In genomic region chr11:44548032-44548695, GRCh38 we compare ENCODE assay signal across 33 cellular contexts.
"Had no signal": no experiment of that assay in that cellular context is flagged by ENCODE, and none has a peak within 500 bp of the region (broad histone marks: within the 10 kb centered on the region; RNA-seq: fewer than 3 reads in every experiment).

No MANE protein-coding gene starts in this region.

- ATAC-seq: activated CD8-positive, alpha-beta T cell treated with anti-CD3 and anti-CD28 coated beads for 36 hours; activated naive CD8-positive, alpha-beta T cell treated with anti-CD3 and anti-CD28 coated beads, Interleukin-2, amount 50 U/mL, for 24 hours; body of pancreas; effector memory CD8-positive, alpha-beta T cell; gastroesophageal sphincter; heart right ventricle; T-cell; WTC11 had no signal

- H3K4me3 Mint-ChIP-seq: activated CD4-positive, alpha-beta T cell treated with anti-CD3 and anti-CD28 coated beads, Interleukin-2, amount 10 ng/mL, durations not matched to agents 7 days and 5 days; activated CD8-positive, alpha-beta T cell treated with anti-CD3 and anti-CD28 coated beads for 36 hours; activated naive CD4-positive, alpha-beta T cell treated with anti-CD3 and anti-CD28 coated beads, Interleukin-2, amount 50 U/mL, for 24 hours; activated naive CD8-positive, alpha-beta T cell treated with anti-CD3 and anti-CD28 coated beads for 36 hours; activated naive CD8-positive, alpha-beta T cell treated with anti-CD3 and anti-CD28 coated beads, Interleukin-2, amount 50 U/mL, for 24 hours; activated T-helper 1 cell treated with anti-CD3 and anti-CD28 coated beads, Interleukin-12 subunit alpha, Interleukin-12 subunit beta, Interleukin-2, Interleukin-4 antibody, amounts not matched to agents 30 ng/mL and 10 ng/mL and 1 ng/mL, durations not matched to agents 14 hours and 24 hours and 36 hours; effector memory CD8-positive, alpha-beta T cell; T-cell; T-helper 1 cell treated with Interleukin-12 subunit alpha and Interleukin-12 subunit beta and Interleukin-4 antibody, amounts not matched to agents 30 μg/mL and 1 μg/mL, for 36 hours; T-helper 2 cell treated with Interferon-gamma antibody and Interleukin-4, amounts not matched to agents 5 μg/mL and 100 μg/mL, for 36 hours; WTC11 had no signal

- H3K27me3 Mint-ChIP-seq: activated CD8-positive, alpha-beta T cell treated with anti-CD3 and anti-CD28 coated beads for 36 hours; activated naive CD4-positive, alpha-beta T cell treated with anti-CD3 and anti-CD28 coated beads, Interleukin-2, amount 50 U/mL, for 24 hours; activated naive CD8-positive, alpha-beta T cell treated with anti-CD3 and anti-CD28 coated beads for 36 hours; activated naive CD8-positive, alpha-beta T cell treated with anti-CD3 and anti-CD28 coated beads, Interleukin-2, amount 50 U/mL, for 24 hours; effector memory CD8-positive, alpha-beta T cell; T-cell had no signal

- H3K9me3 Mint-ChIP-seq: activated CD4-positive, alpha-beta T cell treated with anti-CD3 and anti-CD28 coated beads, Interleukin-2, amount 10 ng/mL, durations not matched to agents 7 days and 5 days; activated naive CD4-positive, alpha-beta T cell treated with anti-CD3 and anti-CD28 coated beads, Interleukin-2, amount 50 U/mL, for 24 hours; activated naive CD8-positive, alpha-beta T cell treated with anti-CD3 and anti-CD28 coated beads for 36 hours; activated naive CD8-positive, alpha-beta T cell treated with anti-CD3 and anti-CD28 coated beads, Interleukin-2, amount 50 U/mL, for 24 hours; activated T-helper 1 cell treated with anti-CD3 and anti-CD28 coated beads, Interleukin-12 subunit alpha, Interleukin-12 subunit beta, Interleukin-2, Interleukin-4 antibody, amounts not matched to agents 30 ng/mL and 10 ng/mL and 1 ng/mL, durations not matched to agents 14 hours and 24 hours and 36 hours; effector memory CD8-positive, alpha-beta T cell; T-helper 1 cell treated with Interleukin-12 subunit alpha and Interleukin-12 subunit beta and Interleukin-4 antibody, amounts not matched to agents 30 μg/mL and 1 μg/mL, for 36 hours; T-helper 2 cell treated with Interferon-gamma antibody and Interleukin-4, amounts not matched to agents 5 μg/mL and 100 μg/mL, for 36 hours had no signal

- DNase-seq: activated CD4-positive, alpha-beta T cell treated with anti-CD3 and anti-CD28 coated beads for 1 hour; activated CD4-positive, alpha-beta T cell treated with anti-CD3 and anti-CD28 coated beads for 4 hours; activated CD4-positive, alpha-beta T cell treated with anti-CD3 and anti-CD28 coated beads, Interleukin-2, amount 10 ng/mL, durations not matched to agents 7 days and 5 days; activated CD4-positive, alpha-beta T cell treated with anti-CD3 and anti-CD28 coated beads, Interleukin-2, amount 50 U/mL, for 4 hours; activated CD8-positive, alpha-beta memory T cell treated with anti-CD3 and anti-CD28 coated beads for 24 hours; activated CD8-positive, alpha-beta memory T cell treated with anti-CD3 and anti-CD28 coated beads, Interleukin-2, amount 50 U/mL, for 4 hours; activated CD8-positive, alpha-beta T cell treated with anti-CD3 and anti-CD28 coated beads for 36 hours; activated gamma-delta T cell; activated naive CD4-positive, alpha-beta T cell; activated naive CD8-positive, alpha-beta T cell treated with anti-CD3 and anti-CD28 coated beads for 36 hours; activated naive CD8-positive, alpha-beta T cell treated with anti-CD3 and anti-CD28 coated beads, Interleukin-2, amount 50 U/mL, for 24 hours; activated T-cell treated with anti-CD3 and anti-CD28 coated beads, Interleukin-2, amount 50 U/mL, for 1 hour; activated T-cell treated with anti-CD3 and anti-CD28 coated beads, Interleukin-2, amount 50 U/mL, for 48 hours; adrenal gland; amygdala; aorta; body of pancreas; caudate nucleus; cortex of kidney; dermis blood vessel endothelial cell; effector CD4-positive, alpha-beta T cell; effector memory CD8-positive, alpha-beta T cell; esophagus squamous epithelium; foreskin melanocyte; heart right ventricle; SW 1271; T-cell had no signal

- H3K27ac Mint-ChIP-seq: activated CD4-positive, alpha-beta T cell treated with anti-CD3 and anti-CD28 coated beads, Interleukin-2, amount 10 ng/mL, durations not matched to agents 7 days and 5 days; activated CD8-positive, alpha-beta T cell treated with anti-CD3 and anti-CD28 coated beads for 36 hours; activated naive CD4-positive, alpha-beta T cell treated with anti-CD3 and anti-CD28 coated beads, Interleukin-2, amount 50 U/mL, for 24 hours; activated naive CD8-positive, alpha-beta T cell treated with anti-CD3 and anti-CD28 coated beads for 36 hours; activated naive CD8-positive, alpha-beta T cell treated with anti-CD3 and anti-CD28 coated beads, Interleukin-2, amount 50 U/mL, for 24 hours; activated T-helper 1 cell treated with anti-CD3 and anti-CD28 coated beads, Interleukin-12 subunit alpha, Interleukin-12 subunit beta, Interleukin-2, Interleukin-4 antibody, amounts not matched to agents 30 ng/mL and 10 ng/mL and 1 ng/mL, durations not matched to agents 14 hours and 24 hours and 36 hours; effector memory CD8-positive, alpha-beta T cell; T-cell; T-helper 1 cell treated with Interleukin-12 subunit alpha and Interleukin-12 subunit beta and Interleukin-4 antibody, amounts not matched to agents 30 μg/mL and 1 μg/mL, for 36 hours; T-helper 2 cell treated with Interferon-gamma antibody and Interleukin-4, amounts not matched to agents 5 μg/mL and 100 μg/mL, for 36 hours; WTC11 had no signal

- H3K4me1 Mint-ChIP-seq: activated CD4-positive, alpha-beta T cell treated with anti-CD3 and anti-CD28 coated beads, Interleukin-2, amount 10 ng/mL, durations not matched to agents 7 days and 5 days; activated naive CD4-positive, alpha-beta T cell treated with anti-CD3 and anti-CD28 coated beads, Interleukin-2, amount 50 U/mL, for 24 hours; activated naive CD8-positive, alpha-beta T cell treated with anti-CD3 and anti-CD28 coated beads for 36 hours; activated naive CD8-positive, alpha-beta T cell treated with anti-CD3 and anti-CD28 coated beads, Interleukin-2, amount 50 U/mL, for 24 hours; T-cell; WTC11 had no signal

- H3K36me3 Mint-ChIP-seq: activated naive CD4-positive, alpha-beta T cell treated with anti-CD3 and anti-CD28 coated beads, Interleukin-2, amount 50 U/mL, for 24 hours; activated naive CD8-positive, alpha-beta T cell treated with anti-CD3 and anti-CD28 coated beads for 36 hours; T-cell; WTC11 had no signal

- H3K9me3 ChIP-seq: adrenal gland, body of pancreas, esophagus squamous epithelium had no signal
